ENCODE assay signal across 18 cellular contexts in genomic region chr16:8376430-8376829, GRCh38.
A peak's percentile ranks its signal among the peaks of the same experiment; 100 is the strongest.
DNase-seq lines count a peak whose midpoint lies in the region; ATAC-seq and TF ChIP-seq lines count a peak whose summit lies in the region.
"Had no signal": no experiment of that assay in that cellular context is flagged by ENCODE, and none has a peak within 500 bp of the region (broad histone marks: within the 10 kb centered on the region; RNA-seq: fewer than 3 reads in every experiment).

No MANE protein-coding gene starts in this region.

- intact Hi-C loops in mucosa of descending colon (cut with DNase I, micrococcal nuclease) (no loop called here), Right ventricle myocardium superior (cut with DNase I) (no loop called here)

- ATAC-seq in RWPE2 (ENCODE audit: low read depth), result peak; percentile 70
- peak; percentile 55 for ATAC-seq in mucosa of descending colon
- no peak for ATAC-seq in Right ventricle myocardium superior (ENCODE audit: poor library complexity)
- ATAC-seq in stimulated activated naive B cell treated with anti-CD40 and anti-IgM and Interleukin-4, amounts not matched to agents 10 μg/mL and 1 μg/mL and 100 μg/mL, for 72 hours (replicated peaks), result no peak
- ATAC-seq: CD8-positive, alpha-beta T cell; GM23338 had no signal

- H3K4me3 ChIP-seq in RWPE2 (ENCODE audit: severe bottlenecking), result no peak overlapping the region
- H3K4me3 ChIP-seq in mucosa of descending colon, result no peak overlapping the region
- H3K4me3 ChIP-seq: GM23338 had no signal

- H3K4me3 Mint-ChIP-seq in stimulated activated naive B cell treated with anti-CD40 and anti-IgM and Interleukin-4, amounts not matched to agents 10 μg/mL and 1 μg/mL and 100 μg/mL, for 72 hours, result no peak overlapping the region
- H3K4me3 Mint-ChIP-seq: CD14-positive monocyte; CD8-positive, alpha-beta T cell; GM23338; H9 had no signal

- H3K4me1 Mint-ChIP-seq in stimulated activated naive B cell treated with anti-CD40 and anti-IgM and Interleukin-4, amounts not matched to agents 10 μg/mL and 1 μg/mL and 100 μg/mL, for 72 hours, result no peaks in the 10 kb centered on the region
- H3K4me1 Mint-ChIP-seq: CD14-positive monocyte had no signal

- H3K36me3 ChIP-seq in RWPE2 (ENCODE audit: low read depth), result no peaks in the 10 kb centered on the region
- H3K36me3 ChIP-seq in mucosa of descending colon (ENCODE audit: low read depth), result no peaks in the 10 kb centered on the region

- H3K27ac ChIP-seq in RWPE2 (ENCODE audit: poor library complexity, severe bottlenecking), result no peak overlapping the region
- H3K27ac ChIP-seq: 22Rv1, HL-60 had no signal

- peaks cover 3 to 4% of the 10 kb centered on the region in 2 donors for H3K9me3 Mint-ChIP-seq in stimulated activated naive B cell treated with anti-CD40 and anti-IgM and Interleukin-4, amounts not matched to agents 10 μg/mL and 1 μg/mL and 100 μg/mL, for 72 hours

- H3K27me3 ChIP-seq in RWPE2 (ENCODE audit: insufficient read depth, poor library complexity, severe bottlenecking), result no peaks in the 10 kb centered on the region

- DNase-seq in SIG-M5 treated with dmso at 0.1 percent for 504 hours (lab: John Stamatoyannopoulos, UW; ENCODE audit: unreplicated experiment) (peak; percentile 13), SIG-M5 (lab: John Stamatoyannopoulos, UW) (no peak), MV-4-11 (lab: John Stamatoyannopoulos, UW) (peak; percentile 49), RWPE2 (ENCODE audit: low spot score) (no peak), mucosa of descending colon (no peak), Right ventricle myocardium superior (no peak), HK-2 (ENCODE audit: unreplicated experiment) (no peak)
- DNase-seq in stimulated activated naive B cell treated with anti-CD40 and anti-IgM and Interleukin-4, amounts not matched to agents 10 μg/mL and 1 μg/mL and 100 μg/mL, for 72 hours, result no peak
- DNase-seq: CD8-positive, alpha-beta T cell; COR-L47; DMS153; DMS79 treated with DMSO at 0.1 percent for 48 hours; EL; H9 had no signal

- H3K36me3 Mint-ChIP-seq in stimulated activated naive B cell treated with anti-CD40 and anti-IgM and Interleukin-4, amounts not matched to agents 10 μg/mL and 1 μg/mL and 100 μg/mL, for 72 hours, result no peaks in the 10 kb centered on the region
- H3K36me3 Mint-ChIP-seq: CD14-positive monocyte; CD8-positive, alpha-beta T cell had no signal

- no peaks in the 10 kb centered on the region for H3K27me3 Mint-ChIP-seq in stimulated activated naive B cell treated with anti-CD40 and anti-IgM and Interleukin-4, amounts not matched to agents 10 μg/mL and 1 μg/mL and 100 μg/mL, for 72 hours

- H3K27ac Mint-ChIP-seq in stimulated activated naive B cell treated with anti-CD40 and anti-IgM and Interleukin-4, amounts not matched to agents 10 μg/mL and 1 μg/mL and 100 μg/mL, for 72 hours, result no peak overlapping the region
- H3K27ac Mint-ChIP-seq: CD14-positive monocyte; CD8-positive, alpha-beta T cell; GM23338; H9 had no signal

- H3K9me3 ChIP-seq in RWPE2 (ENCODE audit: severe bottlenecking) (no peaks in the 10 kb centered on the region), mucosa of descending colon (no peaks in the 10 kb centered on the region)

- H3K4me1 ChIP-seq in RWPE2 (ENCODE audit: insufficient read depth, poor library complexity, severe bottlenecking) (peaks cover 24% of the 10 kb centered on the region), mucosa of descending colon (ENCODE audit: low read depth) (no peaks in the 10 kb centered on the region)

- TF ChIP-seq CTCF in RWPE2 (IDR thresholded peaks at IDR 0.05; ENCODE audit: poor library complexity, severe bottlenecking), result no peak
- TF ChIP-seq CTCF in mucosa of descending colon (IDR thresholded peaks at IDR 0.05), result no peak

Comparison
In these comparisons a context has a peak if more than half of its experiments do, and no peak if none do; other contexts are left out.
1. DNase-seq: peak in SIG-M5 treated with dmso at 0.1 percent for 504 hours (single experiment) and MV-4-11 (single experiment); none in SIG-M5 (single experiment), RWPE2 (single experiment), mucosa of descending colon (0 of 3), Right ventricle myocardium superior (single experiment), HK-2 (single experiment) and stimulated activated naive B cell treated with anti-CD40 and anti-IgM and Interleukin-4, amounts not matched to agents 10 μg/mL and 1 μg/mL and 100 μg/mL, for 72 hours (single experiment).
2. ATAC-seq: peak in RWPE2 (single experiment) and mucosa of descending colon (single experiment); none in Right ventricle myocardium superior (single experiment) and stimulated activated naive B cell treated with anti-CD40 and anti-IgM and Interleukin-4, amounts not matched to agents 10 μg/mL and 1 μg/mL and 100 μg/mL, for 72 hours (0 of 2).